Comparison of ENCODE assay signal across 25 cellular contexts in genomic region chr4:123166023-123166422, GRCh38.
"Had no signal": no experiment of that assay in that cellular context is flagged by ENCODE, and none has a peak within 500 bp of the region (broad histone marks: within the 10 kb centered on the region; RNA-seq: fewer than 3 reads in every experiment).

No MANE protein-coding gene starts in this region.

- DNase-seq: activated CD4-positive, alpha-beta T cell treated with anti-CD3 and anti-CD28 coated beads for 48 hours; activated CD4-positive, alpha-beta T cell treated with anti-CD3 and anti-CD28 coated beads, Interleukin-2, amount 50 U/mL, for 4 hours; activated CD4-positive, CD25-positive, alpha-beta regulatory T cell treated with anti-CD3 and anti-CD28 coated beads, Interleukin-2, amount 50 U/mL, for 72 hours; activated CD8-positive, alpha-beta memory T cell treated with anti-CD3 and anti-CD28 coated beads, Interleukin-2, amount 50 U/mL, for 48 hours; activated CD8-positive, alpha-beta T cell treated with anti-CD3 and anti-CD28 coated beads, Interleukin-2, amount 10 ng/mL, durations not matched to agents 7 days and 5 days; activated effector memory CD4-positive, alpha-beta T cell treated with Interleukin-2 at 50 U/mL for 16 hours; activated naive CD4-positive, alpha-beta T cell; activated naive CD8-positive, alpha-beta T cell treated with anti-CD3 and anti-CD28 coated beads, Interleukin-2, amount 50 U/mL, for 24 hours; activated T-cell treated with anti-CD3 and anti-CD28 coated beads, Interleukin-2, amount 50 U/mL, for 1 hour; amniotic stem cell; body of pancreas; MG63; NCI-H1105; NCI-H1436; NCI-H187 treated with DMSO at 0.1 percent for 48 hours; NCI-H2081 treated with DMSO at 0.1 percent for 48 hours; NCI-H2171; NCI-H2227 treated with DMSO at 0.1 percent for 48 hours; NCI-H446 treated with DMSO at 0.1 percent for 48 hours; NCI-H524 treated with DMSO at 0.1 percent for 48 hours; NCI-H748 treated with DMSO at 0.1 percent for 48 hours; Peyer's patch; SHP77 treated with DMSO at 0.1 percent for 48 hours had no signal

- ATAC-seq: activated CD8-positive, alpha-beta T cell treated with anti-CD3 and anti-CD28 coated beads, Interleukin-2, amount 10 ng/mL, durations not matched to agents 7 days and 5 days; activated naive CD8-positive, alpha-beta T cell treated with anti-CD3 and anti-CD28 coated beads, Interleukin-2, amount 50 U/mL, for 24 hours; body of pancreas; WTC11 had no signal

- H3K4me3 ChIP-seq: ascending aorta, body of pancreas, MG63, Peyer's patch had no signal
